In genomic region chr17:27994586-27994985, GRCh38 we compare ENCODE assay signal across 20 cellular contexts.
"Had no signal": no experiment of that assay in that cellular context is flagged by ENCODE, and none has a peak within 500 bp of the region (broad histone marks: within the 10 kb centered on the region; RNA-seq: fewer than 3 reads in every experiment).

No MANE protein-coding gene starts in this region.

- H3K27me3 ChIP-seq: neural progenitor cell had no signal

- H3K4me3 ChIP-seq: neural progenitor cell, tibial artery had no signal

- FAIRE-seq: islet of Langerhans had no signal

- H3K9me3 ChIP-seq: tibial artery had no signal

- H3K9ac ChIP-seq: neural progenitor cell had no signal

- H3K27ac ChIP-seq: neural progenitor cell, tibial artery had no signal

- ATAC-seq: activated T-cell treated with anti-CD3 and anti-CD28 coated beads, Interleukin-2, amount 50 U/mL, for 4 hours; left cardiac atrium; naive thymus-derived CD4-positive, alpha-beta T cell had no signal

- H3K36me3 ChIP-seq: neural progenitor cell, tibial artery had no signal

- H3K4me2 ChIP-seq: neural progenitor cell had no signal

- DNase-seq: activated B cell treated with CpG ODN at 0.5 μM for 24 hours; activated CD4-positive, alpha-beta T cell treated with anti-CD3 and anti-CD28 coated beads for 4 hours; activated CD4-positive, alpha-beta T cell treated with anti-CD3 and anti-CD28 coated beads, Interleukin-2, amount 50 U/mL, for 48 hours; activated CD8-positive, alpha-beta memory T cell treated with anti-CD3 and anti-CD28 coated beads, Interleukin-2, amount 50 U/mL, for 48 hours; activated naive CD4-positive, alpha-beta T cell; activated naive CD8-positive, alpha-beta T cell treated with anti-CD3 and anti-CD28 coated beads, Interleukin-2, amount 10 ng/mL, durations not matched to agents 7 days and 5 days; activated T-cell treated with anti-CD3 and anti-CD28 coated beads, Interleukin-2, amount 50 U/mL, for 4 hours; amniotic stem cell; dermis blood vessel endothelial cell; effector memory CD4-positive, alpha-beta T cell; foreskin melanocyte; left cardiac atrium; mesendoderm; naive thymus-derived CD4-positive, alpha-beta T cell; stimulated activated CD4-positive, alpha-beta T cell treated with anti-CD3 and anti-CD28 coated beads, Interleukin-2, amount 100 ng/mL, for 48 hours; stimulated activated naive CD4-positive, alpha-beta T cell treated with Interleukin-2 at 50 U/mL for 16 hours; T1000; tibial artery had no signal

- H3K4me1 ChIP-seq: tibial artery had no signal
